In the genomic region with DNA sequence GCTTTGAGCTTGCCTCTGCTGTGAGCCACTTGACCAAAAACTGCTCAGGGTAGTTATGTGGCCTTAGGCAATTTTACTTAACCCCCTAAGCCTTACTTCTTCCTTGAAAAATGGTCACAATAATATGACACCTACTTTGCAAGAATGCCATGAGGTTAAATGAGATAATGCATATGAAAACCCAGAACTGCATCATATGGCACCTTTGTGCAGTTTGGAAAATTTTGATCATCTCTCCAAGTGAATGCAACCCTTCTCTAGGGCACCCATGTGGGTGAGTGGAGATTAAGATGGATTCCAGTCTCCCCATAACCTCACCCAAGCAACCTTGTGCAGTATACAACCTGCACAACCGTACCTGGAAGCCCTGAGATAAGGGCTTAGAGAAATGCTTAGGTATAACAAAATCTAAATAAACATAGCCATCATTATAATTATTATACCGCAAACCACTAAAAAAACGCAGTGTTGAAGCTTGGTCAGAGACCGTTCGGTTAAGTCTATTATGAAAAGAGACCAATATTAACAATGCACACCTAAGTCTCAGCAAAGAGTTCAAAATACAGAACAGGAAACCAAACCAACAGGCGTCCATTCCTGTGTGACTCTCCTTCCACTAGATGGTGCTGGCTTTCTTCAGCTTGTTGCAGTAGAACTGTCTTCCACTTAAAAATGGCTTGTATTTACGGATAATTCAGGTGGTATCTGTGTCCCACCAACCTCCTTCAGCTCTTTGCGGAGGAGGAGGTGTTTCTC, we compare ENCODE assay signal across 8 cellular contexts. TPM values are rescaled to one million over a fixed set of nuclear protein-coding genes. Genes with fewer than 3 reads are reported as not detected.
A peak's percentile ranks its signal among the peaks of the same experiment; 100 is the strongest.
DNase-seq lines count a peak whose midpoint lies in the region; ATAC-seq, FAIRE-seq and TF ChIP-seq lines count a peak whose summit lies in the region.

No MANE protein-coding gene starts in this region.

- no peak overlapping the region; the same call in 1 of the 2 replicates for H3K27ac Mint-ChIP-seq in WTC11
- H3K27ac Mint-ChIP-seq in stimulated activated naive CD8-positive, alpha-beta T cell treated with anti-CD3 and anti-CD28 coated beads, Interleukin-15, amount 100 ng/mL, for 72 hours = no peak overlapping the region

- H3K27me3 Mint-ChIP-seq in WTC11 (ENCODE audit: low read depth) = no peaks in the 10 kb centered on the region
- peaks cover 24% of the 10 kb centered on the region for H3K27me3 Mint-ChIP-seq in stimulated activated naive CD8-positive, alpha-beta T cell treated with anti-CD3 and anti-CD28 coated beads, Interleukin-15, amount 100 ng/mL, for 72 hours

- 29% methylated on average over 8 of the region's 8 CpGs for WGBS in right cardiac atrium

- H3K4me1 ChIP-seq in right cardiac atrium (ENCODE audit: control insufficient read depth, insufficient read depth, low read length) = no peaks in the 10 kb centered on the region

- FAIRE-seq in A204.1 (lab: Jason Lieb, UNC) = peak; percentile 54

- H3K9me3 ChIP-seq in right cardiac atrium (ENCODE audit: control insufficient read depth, low read length) = no peaks in the 10 kb centered on the region

- ATAC-seq in WTC11 (peak; percentile 95), right cardiac atrium (peak; percentile 56 to 76), HG03097 (IDR thresholded peaks at IDR 0.05; ENCODE audit: low FRiP score, unreplicated experiment) (no peak)
- peak; percentile 57 for ATAC-seq in stimulated activated naive CD8-positive, alpha-beta T cell treated with anti-CD3 and anti-CD28 coated beads, Interleukin-15, amount 100 ng/mL, for 72 hours

- no peak overlapping the region for H3K4me3 Mint-ChIP-seq in WTC11
- no peak overlapping the region for H3K4me3 Mint-ChIP-seq in stimulated activated naive CD8-positive, alpha-beta T cell treated with anti-CD3 and anti-CD28 coated beads, Interleukin-15, amount 100 ng/mL, for 72 hours

- peak; percentile 71 for TF ChIP-seq CTCF in GM12864 (IDR thresholded peaks at IDR 0.05; ENCODE audit: low read depth, low read length, missing control alignments)
- peak; percentile 73 for TF ChIP-seq CTCF in HFF-Myc (IDR thresholded peaks at IDR 0.05; ENCODE audit: low read depth, low read length, missing control alignments)
- no peak for TF ChIP-seq CTCF in WTC11 (IDR thresholded peaks at IDR 0.05)

- no peaks in the 10 kb centered on the region for H3K9me3 Mint-ChIP-seq in WTC11
- H3K9me3 Mint-ChIP-seq in stimulated activated naive CD8-positive, alpha-beta T cell treated with anti-CD3 and anti-CD28 coated beads, Interleukin-15, amount 100 ng/mL, for 72 hours = no peaks in the 10 kb centered on the region

- POLR2A ChIA-PET in WTC11 (lab: Charles Lee) = no interaction called here

- H3K4me3 ChIP-seq in GM12864 (ENCODE audit: low read depth, low read length) (no peak overlapping the region), HFF-Myc (replicated peaks; ENCODE audit: low read depth, low read length) (no peak overlapping the region), right cardiac atrium (ENCODE audit: low read length) (no peak overlapping the region)

- no peak overlapping the region for H3K27ac ChIP-seq in right cardiac atrium (ENCODE audit: low read length)

- H3K4me1 Mint-ChIP-seq in WTC11 = peaks cover 38% of the 10 kb centered on the region
- H3K4me1 Mint-ChIP-seq in stimulated activated naive CD8-positive, alpha-beta T cell treated with anti-CD3 and anti-CD28 coated beads, Interleukin-15, amount 100 ng/mL, for 72 hours = no peaks in the 10 kb centered on the region

- DNase-seq in GM12864 (ENCODE audit: low read depth) (no peak), HFF-Myc (ENCODE audit: extremely low read depth, low read depth) (no peak), NCI-H1436 treated with DMSO at 0.1 percent for 48 hours (lab: John Stamatoyannopoulos, UW) (peak; percentile 55), WTC11 (ENCODE audit: low spot score) (no peak), right cardiac atrium (no peak)
- no peak for DNase-seq in stimulated activated naive CD8-positive, alpha-beta T cell treated with anti-CD3 and anti-CD28 coated beads, Interleukin-15, amount 100 ng/mL, for 72 hours

- CTCF ChIA-PET in WTC11 (lab: Charles Lee) = interaction anchor here (0.6 to 2.7 kb wide), 12 partner anchors 10 to 292 kb away, joined by 3 to 20 read pairs (median 4); a partner anchor contains a TSS

- intact Hi-C loops in right cardiac atrium (cut with DNase I) = loop anchor here in 2 of 4 donors (10.0 kb wide), 1 partner anchor 284 kb away; no protein-coding TSS in a partner anchor

- no peaks in the 10 kb centered on the region for H3K36me3 Mint-ChIP-seq in WTC11

- no peaks in the 10 kb centered on the region for H3K27me3 ChIP-seq in right cardiac atrium (ENCODE audit: control insufficient read depth, insufficient read depth)

TF ChIP-seq in WTC11, 78 proteins besides CTCF, POLR2A, EP300 and RAD21:
- TF ChIP-seq, protein P1, sequence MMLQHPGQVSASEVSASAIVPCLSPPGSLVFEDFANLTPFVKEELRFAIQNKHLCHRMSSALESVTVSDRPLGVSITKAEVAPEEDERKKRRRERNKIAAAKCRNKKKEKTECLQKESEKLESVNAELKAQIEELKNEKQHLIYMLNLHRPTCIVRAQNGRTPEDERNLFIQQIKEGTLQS (CRISPR knock-in tag; conservative IDR thresholded peaks at IDR 0.05) = no peak
- TF ChIP-seq GTF2I (CRISPR knock-in tag; conservative IDR thresholded peaks at IDR 0.05) = peak; percentile 71; the same call in 1 of the 2 replicates
- no peak for TF ChIP-seq TEAD4 (CRISPR knock-in tag; IDR thresholded peaks at IDR 0.05)

RNA-seq across cellular contexts. Expression of a gene that starts 21.0 kb away (rescaled TPM):
- total RNA-seq in WTC11 (2021) (not detected in 3 replicates), right cardiac atrium (10 to 100 TPM; 15.6 to 56.7 (median 39.5) TPM)
- polyA plus RNA-seq in right cardiac atrium = 23.7 TPM

RNA-seq across cellular contexts. Expression of a gene that starts 23.0 kb away (rescaled TPM):
- total RNA-seq in WTC11 (2021) = 69.1 to 77.0 TPM (median 72.9 TPM) in 3 replicates
- 100 to 1,000 TPM; 270 to 342 (median 313) TPM for total RNA-seq in right cardiac atrium
- polyA plus RNA-seq in right cardiac atrium = 375 TPM

RNA-seq across cellular contexts. Expression of a gene that starts 46.2 kb away (rescaled TPM):
- total RNA-seq in WTC11 (2021) (0.62 to 0.77 TPM (median 0.71 TPM) in 3 replicates), right cardiac atrium (under 1 TPM; 0.41 to 0.79 (median 0.62) TPM)
- polyA plus RNA-seq in right cardiac atrium = 0.07 TPM

Comparison
In these comparisons a context has a peak if more than half of its experiments do, and no peak if none do; other contexts are left out.
1. RNA of a gene that starts 21.0 kb away (total RNA-seq): 15.6 to 56.7 TPM in right cardiac atrium; not detected in WTC11; every median in the first group is over 10 times any median in the second.